ENCODE assay signal across 15 cellular contexts in genomic region chr18:50844960-50845359, GRCh38. TPM values are rescaled to one million over a fixed set of nuclear protein-coding genes. Genes with fewer than 3 reads are reported as not detected.
DNase-seq lines count a peak whose midpoint lies in the region; ATAC-seq and TF ChIP-seq lines count a peak whose summit lies in the region.
"Had no signal": no experiment of that assay in that cellular context is flagged by ENCODE, and none has a peak within 500 bp of the region (broad histone marks: within the 10 kb centered on the region; RNA-seq: fewer than 3 reads in every experiment).

No MANE protein-coding gene starts in this region.

- TF ChIP-seq CTCF in heart left ventricle (IDR thresholded peaks at IDR 0.05) (no peak), psoas muscle (IDR thresholded peaks at IDR 0.05) (no peak)

- H3K4me1 ChIP-seq in heart left ventricle (peaks cover 0 to 56% (median 13%) of the 10 kb centered on the region in 12 donors), psoas muscle (peaks cover 12% of the 10 kb centered on the region)

- ATAC-seq in heart left ventricle: peak in 2 of 4 donors; percentile 30 to 55
- peak; percentile 48 for ATAC-seq in left ventricle myocardium superior
- peak; percentile 84 to 89 (median 84) for ATAC-seq in psoas muscle
- ATAC-seq: HCT116, HepG2 had no signal

- H3K9me3 ChIP-seq in heart left ventricle (no peaks in the 10 kb centered on the region), psoas muscle (no peaks in the 10 kb centered on the region)
- H3K9me3 ChIP-seq: BLaER1 treated with 17β-estradiol and CSF1 and Interleukin-3, amounts not matched to agents 10 nM and 100 nM had no signal

- H3K27me3 ChIP-seq in heart left ventricle (no peaks in the 10 kb centered on the region), psoas muscle (ENCODE audit: insufficient read depth in 3 of 3, low read length in 2 of 3) (no peaks in the 10 kb centered on the region)

- no peak for TF ChIP-seq POLR2A in heart left ventricle (IDR thresholded peaks at IDR 0.05)

- DNase-seq in heart left ventricle (no peak), cardiac septum (ENCODE audit: low spot score) (no peak), left ventricle myocardium superior (no peak), psoas muscle (no peak), NCI-H2227 (lab: John Stamatoyannopoulos, UW; ENCODE audit: unreplicated experiment) (no peak), ecto neural progenitor cell (ENCODE audit: low spot score) (no peak)
- DNase-seq in central memory CD4-positive, alpha-beta T cell: no peak
- DNase-seq: 8988T; ACHN; CD4-positive, CD25-positive, alpha-beta regulatory T cell; DMS53; GF-D8 had no signal

- 62 to 72% (median 68%) methylated on average over 3 of the region's 3 CpGs for whole genome bisulfite sequencing in heart left ventricle, 4 donors
- WGBS in psoas muscle, 3 donors: 57 to 77% (median 60%) methylated on average over 3 of the region's 3 CpGs

- H3K27ac ChIP-seq in heart left ventricle (peak overlapping the region; percentile 8 to 84 (median 48)), psoas muscle (peak overlapping the region; percentile 27)
- H3K27ac ChIP-seq: BLaER1 treated with 17β-estradiol and CSF1 and Interleukin-3, amounts not matched to agents 10 nM and 100 nM had no signal

- intact Hi-C loops in heart left ventricle (cut with DNase I) (no loop called here), cardiac septum (cut with DNase I) (no loop called here), left ventricle myocardium superior (cut with micrococcal nuclease) (no loop called here), psoas muscle (cut with DNase I) (no loop called here)

- no peak overlapping the region for H3K4me3 ChIP-seq in heart left ventricle
- H3K4me3 ChIP-seq in psoas muscle: no peak overlapping the region
- H3K4me3 ChIP-seq: BLaER1 treated with 17β-estradiol and CSF1 and Interleukin-3, amounts not matched to agents 10 nM and 100 nM had no signal

- H3K36me3 ChIP-seq in heart left ventricle: no peaks in the 10 kb centered on the region
- H3K36me3 ChIP-seq in psoas muscle (ENCODE audit: insufficient read depth in 1 of 2, low read depth in 1 of 2): no peaks in the 10 kb centered on the region
- H3K36me3 ChIP-seq: BLaER1 treated with 17β-estradiol and CSF1 and Interleukin-3, amounts not matched to agents 10 nM and 100 nM had no signal

RNA-seq across cellular contexts. Expression of gene MRO, which starts 25.1 kb away (rescaled TPM):
- total RNA-seq in heart left ventricle: 1 to 10 TPM in 7 of 9 donors, under 1 TPM in 2; 0.42 to 6.9 (median 3.7) TPM
- 1 to 10 TPM in 1 of 2 donors, under 1 TPM in 1; 0.19 to 1.6 TPM for polyA plus RNA-seq in heart left ventricle
- total RNA-seq in cardiac septum: 1.4 TPM
- 4.0 TPM for total RNA-seq in left ventricle myocardium superior
- total RNA-seq in psoas muscle: 1 to 10 TPM in 3 of 4 donors, under 1 TPM in 1; 0.11 to 1.7 (median 1.6) TPM
- polyA plus RNA-seq in psoas muscle: under 1 TPM; 0.35 to 0.82 (median 0.53) TPM
- total RNA-seq: CD4-positive, CD25-positive, alpha-beta regulatory T cell; HepG2 had no signal
- polyA plus RNA-seq: CD4-positive, CD25-positive, alpha-beta regulatory T cell; HepG2 had no signal

RNA-seq across cellular contexts. Expression of gene ME2, which starts 34.0 kb away (rescaled TPM):
- 10 to 100 TPM; 53.0 to 91.3 (median 84.0) TPM for total RNA-seq in heart left ventricle
- polyA plus RNA-seq in heart left ventricle: 10 to 100 TPM; 24.5 to 40.6 TPM
- total RNA-seq in cardiac septum: 63.8 TPM
- 119 TPM for total RNA-seq in left ventricle myocardium superior
- total RNA-seq in psoas muscle: 10 to 100 TPM; 31.0 to 63.8 (median 52.3) TPM
- polyA plus RNA-seq in psoas muscle: 10 to 100 TPM; 19.8 to 35.1 (median 26.7) TPM
